11 cellular contexts compared by ENCODE assay signal in genomic region chr17:65627892-65628622, GRCh38.
A peak's percentile ranks its signal among the peaks of the same experiment; 100 is the strongest.
DNase-seq lines count a peak whose midpoint lies in the region; ATAC-seq and TF ChIP-seq lines count a peak whose summit lies in the region.
"Had no signal": no experiment of that assay in that cellular context is flagged by ENCODE, and none has a peak within 500 bp of the region (broad histone marks: within the 10 kb centered on the region; RNA-seq: fewer than 3 reads in every experiment).

No MANE protein-coding gene starts in this region.

- H3K4me1 Mint-ChIP-seq in endothelial cell (ENCODE audit: unreplicated experiment) = peaks cover 14% of the 10 kb centered on the region
- H3K4me1 Mint-ChIP-seq: memory B cell had no signal

- TF ChIP-seq EP300 in stomach (IDR thresholded peaks at IDR 0.05) = no peak
- no peak for TF ChIP-seq EP300 in tibial nerve (IDR thresholded peaks at IDR 0.05)

- no peak overlapping the region for H3K27ac Mint-ChIP-seq in endothelial cell (ENCODE audit: unreplicated experiment)
- H3K27ac Mint-ChIP-seq: activated naive CD8-positive, alpha-beta T cell; memory B cell had no signal

- H3K79me2 ChIP-seq in mesendoderm (ENCODE audit: control insufficient read depth, insufficient read depth, low read length) = no peaks in the 10 kb centered on the region

- H3K4me1 ChIP-seq in Panc1 (ENCODE audit: control insufficient read depth, insufficient read depth, low read length) (peaks cover 12% of the 10 kb centered on the region), stomach (peaks cover 17 to 33% (median 24%) of the 10 kb centered on the region in 4 donors), tibial nerve (peaks cover 0 to 8% (median 0%) of the 10 kb centered on the region in 4 donors), mesendoderm (ENCODE audit: control insufficient read depth, low read depth, low read length) (no peaks in the 10 kb centered on the region)

- H3K4me3 Mint-ChIP-seq in endothelial cell (ENCODE audit: unreplicated experiment) = no peak overlapping the region
- H3K4me3 Mint-ChIP-seq: activated naive CD8-positive, alpha-beta T cell; memory B cell had no signal

- no peak overlapping the region for H2BK15ac ChIP-seq in mesendoderm (replicated peaks; ENCODE audit: low read depth)

- intact Hi-C loops in Panc1 (cut with micrococcal nuclease; ENCODE audit: unreplicated experiment) (no loop called here), stomach (cut with DNase I; ENCODE audit: low total_unique reads) (no loop called here)

- H3K27ac ChIP-seq in Panc1 (ENCODE audit: low read length) = no peak overlapping the region
- peak overlapping the region in 3 of 5 donors; percentile 39 to 62 (median 42) for H3K27ac ChIP-seq in stomach
- H3K27ac ChIP-seq in tibial nerve = no peak overlapping the region
- H3K27ac ChIP-seq in mesendoderm (ENCODE audit: low read depth, low read length) = no peak overlapping the region

- no TSS peak for BruUV-seq in Panc1 (replicated peaks; lab: Mats Ljungman, UMichigan)

- H3K23ac ChIP-seq in mesendoderm (ENCODE audit: low read length) = no peak overlapping the region

- no peaks in the 10 kb centered on the region for H3K79me1 ChIP-seq in mesendoderm (ENCODE audit: low read length)

- H4K8ac ChIP-seq in mesendoderm (ENCODE audit: low read depth, low read length) = no peak overlapping the region

- no peaks in the 10 kb centered on the region for H3K27me3 ChIP-seq in Panc1 (ENCODE audit: control insufficient read depth, insufficient read depth, low read length)
- H3K27me3 ChIP-seq in stomach = no peaks in the 10 kb centered on the region
- H3K27me3 ChIP-seq in tibial nerve = no peaks in the 10 kb centered on the region
- H3K27me3 ChIP-seq in mesendoderm (ENCODE audit: insufficient read depth, low read length, poor library complexity) = no peaks in the 10 kb centered on the region

- CTCF ChIA-PET in Panc1 (lab: Charles Lee) = no interaction called here

- WGBS in stomach, 5 donors = 36 to 42% (median 37%) methylated on average over 16 of the region's 16 CpGs
- WGBS in tibial nerve, 2 donors = 67 to 71% methylated on average over 16 of the region's 16 CpGs
- WGBS in mesendoderm (ENCODE audit: extremely low coverage, insufficient coverage, low lambda C conversion rate) = no CpG with 5 or more reads among the region's 16 CpGs

- H2BK120ac ChIP-seq in mesendoderm (ENCODE audit: low read depth, low read length) = no peak overlapping the region

- POLR2A ChIA-PET in Panc1 (lab: Charles Lee) = no interaction called here

- H4K5ac ChIP-seq in mesendoderm (ENCODE audit: low read length) = no peak overlapping the region

- TF ChIP-seq POLR2A in stomach (IDR thresholded peaks at IDR 0.05) = no peak
- no peak for TF ChIP-seq POLR2A in tibial nerve (IDR thresholded peaks at IDR 0.05)

- in situ Hi-C loops in Panc1 (cut with HindIII; ENCODE audit: low pct_unique_long_range_greater_than_20kb, low sequenced_read_pairs) = no loop called here

- H3K36me3 Mint-ChIP-seq in endothelial cell (ENCODE audit: low read depth, unreplicated experiment) = peaks cover 14% of the 10 kb centered on the region
- H3K36me3 Mint-ChIP-seq: activated naive CD8-positive, alpha-beta T cell; memory B cell had no signal

- no peak overlapping the region for H3K9ac ChIP-seq in mesendoderm (ENCODE audit: low read length)

- H3K9me3 ChIP-seq in Panc1 (ENCODE audit: control insufficient read depth, insufficient read depth, low read depth, low read length) (no peaks in the 10 kb centered on the region), stomach (no peaks in the 10 kb centered on the region), tibial nerve (no peaks in the 10 kb centered on the region)

- H2BK5ac ChIP-seq in mesendoderm (ENCODE audit: low read length) = no peak overlapping the region

- H3K27me3 Mint-ChIP-seq in endothelial cell (ENCODE audit: unreplicated experiment) = peaks cover 3% of the 10 kb centered on the region
- H3K27me3 Mint-ChIP-seq: activated naive CD8-positive, alpha-beta T cell; memory B cell had no signal

- TF ChIP-seq CTCF in Panc1 (IDR thresholded peaks at IDR 0.05) = no peak
- no peak for TF ChIP-seq CTCF in fibroblast of pulmonary artery (IDR thresholded peaks at IDR 0.05; ENCODE audit: low read length, missing control alignments)
- TF ChIP-seq CTCF in stomach (IDR thresholded peaks at IDR 0.05) = no peak
- no peak for TF ChIP-seq CTCF in tibial nerve (IDR thresholded peaks at IDR 0.05)
- TF ChIP-seq CTCF in endothelial cell (IDR thresholded peaks at IDR 0.05; ENCODE audit: unreplicated experiment) = no peak

- H3K36me3 ChIP-seq in Panc1 (ENCODE audit: control insufficient read depth, insufficient read depth, low read length) (no peaks in the 10 kb centered on the region), stomach (no peaks in the 10 kb centered on the region), tibial nerve (no peaks in the 10 kb centered on the region), mesendoderm (ENCODE audit: control insufficient read depth, insufficient read depth, low read length) (no peaks in the 10 kb centered on the region)

- H2AK5ac ChIP-seq in mesendoderm (ENCODE audit: low read length) = no peak overlapping the region

- H3K4me2 ChIP-seq in mesendoderm (ENCODE audit: low read length) = no peak overlapping the region

- no peaks in the 10 kb centered on the region for H3K9me3 Mint-ChIP-seq in endothelial cell (ENCODE audit: unreplicated experiment)
- H3K9me3 Mint-ChIP-seq: memory B cell had no signal

- DNase-seq in HK-2 (ENCODE audit: unreplicated experiment) (peak; percentile 51), Panc1 (ENCODE audit: low read depth, low spot score) (peak; percentile 27), fibroblast of pulmonary artery (ENCODE audit: low read depth) (peak; percentile 26), stomach (peak; percentile 67), tibial nerve (ENCODE audit: low spot score in 2 of 2) (no peak), endothelial cell (ENCODE audit: low spot score) (no peak), mesendoderm (no peak)
- DNase-seq: NCI-H1694 treated with DMSO at 0.1 percent for 48 hours had no signal

- no peak overlapping the region for H3K56ac ChIP-seq in mesendoderm (ENCODE audit: low read length)

- ATAC-seq in Panc1 (peak; percentile 84), GM18502 (IDR thresholded peaks at IDR 0.05; ENCODE audit: poor library complexity, unreplicated experiment) (no peak)

- H3K4me3 ChIP-seq in Panc1 (ENCODE audit: low read depth in 2 of 2, low read length in 2 of 2) (peak overlapping the region in 1 of 2 experiments; percentile 34; a peak in 2 of 4 replicates), fibroblast of pulmonary artery (replicated peaks; ENCODE audit: low read depth, low read length) (no peak overlapping the region), stomach (no peak overlapping the region), tibial nerve (no peak overlapping the region), mesendoderm (ENCODE audit: low read length) (no peak overlapping the region)

- no peak overlapping the region for H3K18ac ChIP-seq in mesendoderm (ENCODE audit: low read length)

- H3K4ac ChIP-seq in mesendoderm (ENCODE audit: low read depth, low read length) = no peak overlapping the region

Comparison
In these comparisons a context has a peak if more than half of its experiments do, and no peak if none do; other contexts are left out.
1. DNase-seq: peak in HK-2 (single experiment), Panc1 (single experiment), fibroblast of pulmonary artery (single experiment) and stomach (single experiment); none in tibial nerve (0 of 2), endothelial cell (single experiment) and mesendoderm (single experiment).
2. H3K27ac ChIP-seq: peak in stomach (3 of 5); none in Panc1 (single experiment), tibial nerve (0 of 4) and mesendoderm (single experiment).